Comparison of ENCODE assay signal across 8 cellular contexts in genomic region chr7:116512524-116513188, GRCh38. TPM values are rescaled to one million over a fixed set of nuclear protein-coding genes. Genes with fewer than 3 reads are reported as not detected.
DNase-seq lines count a peak whose midpoint lies in the region; ATAC-seq and TF ChIP-seq lines count a peak whose summit lies in the region.

No MANE protein-coding gene starts in this region.

- TF ChIP-seq CTCF in GM12864 (IDR thresholded peaks at IDR 0.05; ENCODE audit: low read depth, low read length, missing control alignments) (no peak), spleen (IDR thresholded peaks at IDR 0.05 in 8 of 11, conservative IDR thresholded peaks at IDR 0.05 in 3 of 11) (no peak)

- no peak for DNase-seq in GM12864 (ENCODE audit: low read depth)
- DNase-seq in RPMI7951 (ENCODE audit: low read depth) = peak; percentile 75
- DNase-seq in fibroblast of peridontal ligament (ENCODE audit: extremely low read depth) = peak; percentile 45
- no peak for DNase-seq in spleen
- no peak for DNase-seq in germinal center (ENCODE audit: low spot score)
- no peak for DNase-seq in T-helper 9 cell

- H3K9me3 ChIP-seq in spleen = no peaks in the 10 kb centered on the region

- no peaks in the 10 kb centered on the region for H3K27me3 ChIP-seq in spleen (replicated peaks in 1 of 7)

- no peak for TF ChIP-seq POLR2A in spleen (IDR thresholded peaks at IDR 0.05)

- H3K27ac ChIP-seq in spleen = peak overlapping the region; percentile 44 to 88 (median 80)

- peaks cover 0 to 24% (median 15%) of the 10 kb centered on the region in 6 donors for H3K4me1 ChIP-seq in spleen

- 63 to 83% (median 72%) methylated on average over 4 of the region's 4 CpGs for WGBS in spleen, 5 donors

- ATAC-seq in HG03139 (IDR thresholded peaks at IDR 0.05; ENCODE audit: unreplicated experiment) (no peak), GM18520 (IDR thresholded peaks at IDR 0.05; ENCODE audit: unreplicated experiment) (no peak)

- intact Hi-C loops in spleen (cut with DNase I; ENCODE audit: low total_unique reads) = no loop called here

- no peaks in the 10 kb centered on the region for H3K36me3 ChIP-seq in spleen

- H3K4me3 ChIP-seq in GM12864 (ENCODE audit: low read depth, low read length) (peak overlapping the region; percentile 50; the same call in 1 of the 2 replicates), spleen (peak overlapping the region in 6 of 8 donors; percentile 28 to 68 (median 41))

RNA-seq across cellular contexts. Expression of gene CAV1, which starts 12.2 kb away (rescaled TPM):
- total RNA-seq in RPMI7951 (2014; rRNA removed; shearing (Covaris generic)) = 250 and 313 TPM in 2 replicates
- 100 to 1,000 TPM in 6 of 7 donors, 10 to 100 TPM in 1; 75.4 to 404 (median 241) TPM for total RNA-seq in spleen
- polyA plus RNA-seq in spleen = 100 to 1,000 TPM in 1 of 3 donors, 10 to 100 TPM in 2; 26.8 to 124 (median 28.0) TPM

RNA-seq across cellular contexts. Expression of gene CAV2, which starts 13.1 kb away (rescaled TPM):
- total RNA-seq in RPMI7951 (2014; rRNA removed; shearing (Covaris generic)) = 74.9 and 109 TPM in 2 replicates
- total RNA-seq in spleen = 100 to 1,000 TPM in 2 of 7 donors, 10 to 100 TPM in 5; 27.8 to 107 (median 76.1) TPM
- 10 to 100 TPM; 15.5 to 51.6 (median 20.4) TPM for polyA plus RNA-seq in spleen

Comparison
In these comparisons a context has a peak if more than half of its experiments do, and no peak if none do; other contexts are left out.
1. DNase-seq: peak in RPMI7951 (single experiment) and fibroblast of peridontal ligament (single experiment); none in GM12864 (single experiment), spleen (single experiment), germinal center (single experiment) and T-helper 9 cell (single experiment).